In the genomic region with DNA sequence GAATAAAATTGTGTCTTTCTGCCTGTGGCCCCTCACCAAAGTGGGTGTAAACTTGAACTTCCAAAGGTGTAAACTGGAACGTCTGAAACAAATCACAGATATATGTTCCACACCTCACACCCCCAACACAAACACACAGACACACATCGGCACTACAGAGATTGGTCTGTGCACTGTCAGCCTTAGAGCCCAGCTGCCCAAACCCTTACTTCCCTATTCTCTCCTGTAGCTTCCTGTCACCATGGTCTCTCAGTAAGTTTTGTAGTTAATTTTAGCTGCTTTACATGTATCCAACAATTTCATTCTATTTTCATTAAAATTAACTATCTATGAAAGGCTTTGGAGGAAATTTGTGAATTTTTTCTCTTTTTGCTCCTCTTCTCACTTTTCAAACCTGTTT, we compare ENCODE assay signal across 8 cellular contexts. TPM values are rescaled to one million over a fixed set of nuclear protein-coding genes. Genes with fewer than 3 reads are reported as not detected.
DNase-seq lines count a peak whose midpoint lies in the region; ATAC-seq and TF ChIP-seq lines count a peak whose summit lies in the region.

No MANE protein-coding gene starts in this region.

- H3K27ac ChIP-seq in heart right ventricle = peak overlapping the region in 1 of 10 donors; percentile 28

- intact Hi-C loops in heart right ventricle (cut with DNase I) = loop anchor here in 2 of 10 donors (5.0 kb wide), 1 partner anchor 64 kb away; no protein-coding TSS in a partner anchor
- intact Hi-C loops in activated CD4-positive, alpha-beta memory T cell treated with anti-CD3 and anti-CD28 coated beads for 36 hours (cut with micrococcal nuclease) = loop anchor here (1.0 kb wide), 1 partner anchor 64 kb away; no protein-coding TSS in a partner anchor

- TF ChIP-seq CTCF in GM10248 (IDR thresholded peaks at IDR 0.05; ENCODE audit: control extremely low read depth, extremely low read depth, low read depth, missing control alignments) = no peak
- no peak for TF ChIP-seq CTCF in heart right ventricle (IDR thresholded peaks at IDR 0.05)

- in situ Hi-C loops in HAP-1 (cut with MboI; ENCODE audit: low sequenced_read_pairs) = no loop called here

- DNase-seq in GM10248 (ENCODE audit: extremely low spot score) (peak; percentile 33), heart right ventricle (no peak), DMS114 treated with DMSO at 0.1 percent for 48 hours (lab: John Stamatoyannopoulos, UW; ENCODE audit: unreplicated experiment) (no peak), activated gamma-delta T cell (lab: John Stamatoyannopoulos, UW) (no peak), HAP-1 (ENCODE audit: low spot score in 2 of 2) (no peak)
- DNase-seq in activated CD4-positive, alpha-beta memory T cell treated with anti-CD3 and anti-CD28 coated beads for 36 hours = no peak

- H3K27me3 Mint-ChIP-seq in activated CD4-positive, alpha-beta memory T cell treated with anti-CD3 and anti-CD28 coated beads for 36 hours = no peaks in the 10 kb centered on the region

- peaks cover 19% of the 10 kb centered on the region for H3K9me3 Mint-ChIP-seq in activated CD4-positive, alpha-beta memory T cell treated with anti-CD3 and anti-CD28 coated beads for 36 hours

- no peak overlapping the region for H3K27ac Mint-ChIP-seq in activated CD4-positive, alpha-beta memory T cell treated with anti-CD3 and anti-CD28 coated beads for 36 hours

- POLR2A ChIA-PET in GM10248 (lab: Yijun Ruan, JAX) = no interaction called here
- POLR2A ChIA-PET in activated CD4-positive, alpha-beta memory T cell treated with anti-CD3 and anti-CD28 coated beads for 36 hours (lab: Charles Lee) = no interaction called here

- H3K4me1 ChIP-seq in heart right ventricle (peaks cover 0 to 94% (median 61%) of the 10 kb centered on the region in 9 donors), HAP-1 (peaks cover 19% of the 10 kb centered on the region)

- CTCF ChIA-PET in GM10248 (lab: Yijun Ruan, JAX) = interaction anchor here (0.6 to 8.5 kb wide), 14 partner anchors 8 to 237 kb away, joined by 3 to 50 read pairs (median 5); no protein-coding TSS in a partner anchor
- CTCF ChIA-PET in activated CD4-positive, alpha-beta memory T cell treated with anti-CD3 and anti-CD28 coated beads for 36 hours (lab: Charles Lee) = interaction anchor here (0.6 to 8.0 kb wide), 12 partner anchors 10 to 119 kb away, joined by 3 to 58 read pairs (median 4); no protein-coding TSS in a partner anchor

- WGBS in heart right ventricle, 2 donors = 35 to 40% methylated on average over 2 of the region's 2 CpGs

- H3K4me3 ChIP-seq in heart right ventricle (no peak overlapping the region), HAP-1 (no peak overlapping the region)

- peak; percentile 86 for ATAC-seq in GM21423 (IDR thresholded peaks at IDR 0.05; ENCODE audit: unreplicated experiment)
- ATAC-seq in HG03521 (IDR thresholded peaks at IDR 0.05; ENCODE audit: unreplicated experiment) = peak; percentile 51
- ATAC-seq in heart right ventricle = peak in 5 of 8 donors; percentile 39 to 63 (median 48)

- H3K36me3 ChIP-seq in heart right ventricle (peaks cover 0 to 20% (median 5%) of the 10 kb centered on the region in 9 donors), HAP-1 (replicated peaks) (peaks cover 24% of the 10 kb centered on the region)

- peaks cover 39% of the 10 kb centered on the region for H3K36me3 Mint-ChIP-seq in activated CD4-positive, alpha-beta memory T cell treated with anti-CD3 and anti-CD28 coated beads for 36 hours

- H3K9me3 ChIP-seq in heart right ventricle (peaks cover 0 to 13% (median 0%) of the 10 kb centered on the region in 11 donors), HAP-1 (peaks cover 15% of the 10 kb centered on the region; the same call in 1 of the 2 replicates)

- H3K27me3 ChIP-seq in heart right ventricle = no peaks in the 10 kb centered on the region
- no peaks in the 10 kb centered on the region for H3K27me3 ChIP-seq in HAP-1 (ENCODE audit: low read depth)

- H3K4me1 Mint-ChIP-seq in activated CD4-positive, alpha-beta memory T cell treated with anti-CD3 and anti-CD28 coated beads for 36 hours (ENCODE audit: low read depth) = peaks cover 74% of the 10 kb centered on the region

- H3K4me3 Mint-ChIP-seq in activated CD4-positive, alpha-beta memory T cell treated with anti-CD3 and anti-CD28 coated beads for 36 hours = no peak overlapping the region

RNA-seq across cellular contexts. Expression of gene TM9SF2, which starts 5.4 kb away (rescaled TPM):
- 10 to 100 TPM; 51.7 to 78.8 (median 62.8) TPM for total RNA-seq in heart right ventricle
- polyA plus RNA-seq in heart right ventricle = 10 to 100 TPM; 27.9 to 53.0 TPM
- total RNA-seq in activated CD4-positive, alpha-beta memory T cell treated with anti-CD3 and anti-CD28 coated beads for 36 hours = 10 to 100 TPM; 67.2 to 72.0 TPM
